Comparison of ENCODE assay signal across 8 cellular contexts in genomic region chr1:44031900-44032817, GRCh38. TPM values are rescaled to one million over a fixed set of nuclear protein-coding genes. Genes with fewer than 3 reads are reported as not detected.
DNase-seq lines count a peak whose midpoint lies in the region; ATAC-seq, FAIRE-seq and TF ChIP-seq lines count a peak whose summit lies in the region.

No MANE protein-coding gene starts in this region.

- 0 out of 5 replicates have a peak, but pooled peaks cover 0 to 4% of the 10 kb centered on the region in 2 experiments for H3K36me3 ChIP-seq in HepG2 (replicated peaks in 1 of 2; ENCODE audit: control insufficient read depth in 1 of 2, insufficient read depth in 2 of 2, low read length in 2 of 2)

- in situ Hi-C loops in HepG2 (cut with HindIII; ENCODE audit: extremely low pct_ligation_motif_present, low pct_unique_long_range_greater_than_20kb): loop anchor here (5.0 kb wide), 1 partner anchor 35 kb away; no protein-coding TSS in a partner anchor

- TF ChIP-seq CTCF in HepG2 (CRISPR knock-in tag; IDR thresholded peaks at IDR 0.05) (no peak), type B pancreatic cell (conservative IDR thresholded peaks at IDR 0.05) (no peak), lower leg skin (IDR thresholded peaks at IDR 0.05) (no peak)

- TF ChIP-seq POLR2A in HepG2 (IDR thresholded peaks at IDR 0.05; ENCODE audit: insufficient read depth in 1 of 2, low read depth in 2 of 2, low read length in 2 of 2) (peak in 1 of 2 experiments; percentile 42; a peak in 1 of 4 replicates), lower leg skin (IDR thresholded peaks at IDR 0.05) (no peak)

- peak overlapping the region; percentile 95 for H3K4me2 ChIP-seq in HepG2 (ENCODE audit: low read depth, low read length)

- H4K20me1 ChIP-seq in HepG2 (ENCODE audit: insufficient read depth, low read length): no peaks in the 10 kb centered on the region

- no peak overlapping the region for H2AFZ ChIP-seq in HepG2 (ENCODE audit: low read length)

- TSS peak; percentile 78 for BruUV-seq in HepG2 (replicated peaks; lab: Mats Ljungman, UMichigan)

- CTCF ChIA-PET in activated naive CD4-positive, alpha-beta T cell treated with anti-CD3 and anti-CD28 coated beads for 36 hours (lab: Charles Lee): interaction anchor here (0.8 to 2.3 kb wide), 3 partner anchors 16 to 269 kb away, joined by 3 to 12 read pairs (median 7); no protein-coding TSS in a partner anchor
- CTCF ChIA-PET in HepG2 (lab: Yijun Ruan, JAX; ENCODE audit: low intra/inter-chr PET ratio, low total read pairs): no interaction called here

- H3K4me1 Mint-ChIP-seq in activated naive CD4-positive, alpha-beta T cell treated with anti-CD3 and anti-CD28 coated beads for 36 hours (ENCODE audit: low read depth): peaks cover 29% of the 10 kb centered on the region
- peaks cover 60% of the 10 kb centered on the region for H3K4me1 Mint-ChIP-seq in type B pancreatic cell (ENCODE audit: unreplicated experiment)

- H3K27ac ChIP-seq in angular gyrus (ENCODE audit: low read depth, low read length) (peak overlapping the region; percentile 86), HepG2 (ENCODE audit: extremely low read length, insufficient read depth, low read length) (peak overlapping the region; percentile 78)

- WGBS in HepG2 (ENCODE audit: low lambda C conversion rate): 0% methylated on average over 8 of the region's 10 CpGs
- 43 to 44% methylated on average over 10 of the region's 10 CpGs for WGBS in lower leg skin, 2 donors

- H3K27me3 ChIP-seq in HepG2 (ENCODE audit: control insufficient read depth in 1 of 2, insufficient read depth in 2 of 2, low read length in 2 of 2): 0 out of 5 replicates have a peak, but pooled peaks cover 0 to 2% of the 10 kb centered on the region in 2 experiments

- POLR2A ChIA-PET in HepG2 (lab: Yijun Ruan, JAX): interaction anchor here (0.8 to 5.4 kb wide), 12 partner anchors 10 to 98 kb away, joined by 3 to 32 read pairs (median 9); partner anchors contain the start of genes ARTN, ATP6V0B, CCDC24 and DPH2

- peaks cover 8% of the 10 kb centered on the region for H3K36me3 Mint-ChIP-seq in activated naive CD4-positive, alpha-beta T cell treated with anti-CD3 and anti-CD28 coated beads for 36 hours (ENCODE audit: low read depth)
- H3K36me3 Mint-ChIP-seq in type B pancreatic cell: no peaks in the 10 kb centered on the region

- no peaks in the 10 kb centered on the region for H3K9me3 ChIP-seq in HepG2 (ENCODE audit: low read length)

- FAIRE-seq in HepG2 (lab: Jason Lieb, UNC): peak; percentile 81

- H3K4me3 Mint-ChIP-seq in activated naive CD4-positive, alpha-beta T cell treated with anti-CD3 and anti-CD28 coated beads for 36 hours: peak overlapping the region; percentile 92
- H3K4me3 Mint-ChIP-seq in type B pancreatic cell: peak overlapping the region; percentile 91

- ATAC-seq in HepG2: 0 out of 3 replicates have a peak, but pooled peaks have one; percentile 3
- no peak for ATAC-seq in HG03196 (IDR thresholded peaks at IDR 0.05; ENCODE audit: unreplicated experiment)

- H3K27ac Mint-ChIP-seq in activated naive CD4-positive, alpha-beta T cell treated with anti-CD3 and anti-CD28 coated beads for 36 hours: no peak overlapping the region
- H3K27ac Mint-ChIP-seq in type B pancreatic cell: peak overlapping the region; percentile 90

- peak overlapping the region; percentile 85 for H3K9ac ChIP-seq in HepG2 (ENCODE audit: insufficient read depth, low read depth, low read length)

- H3K79me2 ChIP-seq in HepG2 (ENCODE audit: insufficient read depth, low read length): no peaks in the 10 kb centered on the region

- no peaks in the 10 kb centered on the region for H3K9me3 Mint-ChIP-seq in activated naive CD4-positive, alpha-beta T cell treated with anti-CD3 and anti-CD28 coated beads for 36 hours
- no peaks in the 10 kb centered on the region for H3K9me3 Mint-ChIP-seq in type B pancreatic cell

- peaks cover 56% of the 10 kb centered on the region for H3K4me1 ChIP-seq in HepG2 (ENCODE audit: insufficient read depth, low read length)

- intact Hi-C loops in activated naive CD4-positive, alpha-beta T cell treated with anti-CD3 and anti-CD28 coated beads for 36 hours (cut with micrococcal nuclease): loop anchor here (1.0 to 5.0 kb wide), 3 partner anchors 57 to 640 kb away; partner anchors contain the start of genes ARMH1, ATP6V0B, KDM4A and TMEM53
- intact Hi-C loops in HepG2 (cut with micrococcal nuclease; ENCODE audit: unreplicated experiment) (loop anchor here (10.0 kb wide), 1 partner anchor 97 kb away; the partner anchor contains the start of gene ARTN), lower leg skin (cut with DNase I; ENCODE audit: low total_unique reads) (no loop called here)

- TF ChIP-seq RAD21 in HepG2 (CRISPR knock-in tag; IDR thresholded peaks at IDR 0.05): no peak

- no peaks in the 10 kb centered on the region for H3K27me3 Mint-ChIP-seq in activated naive CD4-positive, alpha-beta T cell treated with anti-CD3 and anti-CD28 coated beads for 36 hours (ENCODE audit: low read depth)
- H3K27me3 Mint-ChIP-seq in type B pancreatic cell: no peaks in the 10 kb centered on the region

- peak overlapping the region; percentile 91 to 96 (median 95) for H3K4me3 ChIP-seq in HepG2 (replicated peaks in 1 of 3; ENCODE audit: insufficient read depth in 1 of 3, low read depth in 2 of 3, low read length in 3 of 3)
- H3K4me3 ChIP-seq in lower leg skin (ENCODE audit: low read depth, poor library complexity, severe bottlenecking): no peak overlapping the region

- DNase-seq in activated naive CD4-positive, alpha-beta T cell treated with anti-CD3 and anti-CD28 coated beads for 36 hours: no peak
- no peak for DNase-seq in activated naive CD4-positive, alpha-beta T cell (lab: John Stamatoyannopoulos, UW)
- DNase-seq in HepG2 (ENCODE audit: low spot score) (no peak), type B pancreatic cell (ENCODE audit: extremely low spot score, unreplicated experiment) (no peak), NCI-H1436 treated with DMSO at 0.1 percent for 48 hours (lab: John Stamatoyannopoulos, UW) (no peak), lower leg skin (ENCODE audit: low spot score in 2 of 2) (no peak)

- TF ChIP-seq EP300 in HepG2 (IDR thresholded peaks at IDR 0.05; ENCODE audit: low read depth in 2 of 2, low read length in 2 of 2) (0 out of 4 replicates have a peak, but pooled peaks of 1 of the 2 experiments have one; percentile 5), HepG2 (CRISPR knock-in tag; IDR thresholded peaks at IDR 0.05; ENCODE audit: borderline replicate concordance) (no peak)

RNA-seq across cellular contexts. Expression of gene SLC6A9, which starts 0.9 kb away (rescaled TPM):
- 10 to 100 TPM; 10.2 to 11.1 TPM for total RNA-seq in activated naive CD4-positive, alpha-beta T cell treated with anti-CD3 and anti-CD28 coated beads for 36 hours
- total RNA-seq in HepG2 (2016; rRNA removed; fragmentation: Illumina TruSeq; extraction: Trizol) (4.8 and 8.5 TPM in 2 replicates), type B pancreatic cell (ENCODE audit: low replicate concordance) (21.0 and 27.0 TPM in 2 replicates), lower leg skin (10 to 100 TPM; 55.8 to 85.7 (median 62.0) TPM)
- total RNA-seq in HepG2 (2016; cell fraction: cytosol; rRNA removed; fragmentation: Illumina TruSeq; extraction: Trizol; ENCODE audit: low read depth): 1.5 and 2.2 TPM in 2 replicates
- 3.6 and 8.3 TPM in 2 replicates for total RNA-seq in HepG2 (2016; cell fraction: insoluble cytoplasmic fraction; rRNA removed; fragmentation: Illumina TruSeq; extraction: Trizol)
- 5.1 and 6.1 TPM in 2 replicates for total RNA-seq in HepG2 (2016; cell fraction: membrane; rRNA removed; fragmentation: Illumina TruSeq; extraction: Trizol)
- total RNA-seq in HepG2 (2016; cell fraction: nucleus; rRNA removed; fragmentation: Illumina TruSeq; extraction: Trizol): 11.0 and 14.1 TPM in 2 replicates
- 9.9 and 16.1 TPM in 2 replicates for polyA plus RNA-seq in HepG2 (2011; rRNA removed)
- polyA plus RNA-seq in HepG2 (2011; cell fraction: cytosol; rRNA removed): 7.9 and 8.4 TPM in 2 replicates
- polyA plus RNA-seq in HepG2 (2011; cell fraction: nucleus; rRNA removed): 33.5 and 37.5 TPM in 2 replicates
- 11.7 and 19.4 TPM in 2 replicates for polyA plus RNA-seq in HepG2 (2012)
- polyA plus RNA-seq in HepG2 (2016; cell fraction: cytosol; fragmentation: Illumina TruSeq; extraction: Trizol; ENCODE audit: low read depth): 2.5 TPM in 2 replicates
- 5.1 and 6.9 TPM in 2 replicates for polyA plus RNA-seq in HepG2 (2016; cell fraction: insoluble cytoplasmic fraction; fragmentation: Illumina TruSeq; extraction: Trizol; ENCODE audit: low read depth)
- 5.7 and 5.9 TPM in 2 replicates for polyA plus RNA-seq in HepG2 (2016; cell fraction: membrane; fragmentation: Illumina TruSeq; extraction: Trizol; ENCODE audit: low read depth)
- polyA plus RNA-seq in HepG2 (2016; cell fraction: nucleus; fragmentation: Illumina TruSeq; extraction: Trizol; ENCODE audit: insufficient read depth, low read depth): 20.8 and 22.7 TPM in 2 replicates
- polyA minus RNA-seq in HepG2 (2011; rRNA and poly(A)+ RNA removed; ENCODE audit: low replicate concordance): 32.9 and 95.0 TPM in 2 replicates
- 7.2 and 7.7 TPM in 2 replicates for polyA minus RNA-seq in HepG2 (2011; cell fraction: cytosol; rRNA and poly(A)+ RNA removed)
- polyA minus RNA-seq in HepG2 (2011; cell fraction: nucleus; rRNA and poly(A)+ RNA removed): 11.1 and 11.3 TPM in 2 replicates

RNA-seq across cellular contexts. Expression of gene CCDC24, which starts 40.8 kb away (rescaled TPM):
- 1 to 10 TPM in 1 of 2 experiments, under 1 TPM in 1; 0.91 to 1.6 TPM for total RNA-seq in activated naive CD4-positive, alpha-beta T cell treated with anti-CD3 and anti-CD28 coated beads for 36 hours
- total RNA-seq in HepG2 (2016; rRNA removed; fragmentation: Illumina TruSeq; extraction: Trizol): 2.2 and 2.9 TPM in 2 replicates
- 0.79 and 2.4 TPM in 2 replicates for total RNA-seq in HepG2 (2016; cell fraction: cytosol; rRNA removed; fragmentation: Illumina TruSeq; extraction: Trizol; ENCODE audit: low read depth)
- 0.95 and 2.5 TPM in 2 replicates for total RNA-seq in HepG2 (2016; cell fraction: insoluble cytoplasmic fraction; rRNA removed; fragmentation: Illumina TruSeq; extraction: Trizol)
- total RNA-seq in HepG2 (2016; cell fraction: membrane; rRNA removed; fragmentation: Illumina TruSeq; extraction: Trizol): 1.8 and 2.6 TPM in 2 replicates
- 2.8 and 3.1 TPM in 2 replicates for total RNA-seq in HepG2 (2016; cell fraction: nucleus; rRNA removed; fragmentation: Illumina TruSeq; extraction: Trizol)
- 1.4 and 1.8 TPM in 2 replicates for polyA plus RNA-seq in HepG2 (2011; rRNA removed)
- polyA plus RNA-seq in HepG2 (2011; cell fraction: cytosol; rRNA removed): 0.59 and 0.82 TPM in 2 replicates
- 8.4 and 10.6 TPM in 2 replicates for polyA plus RNA-seq in HepG2 (2011; cell fraction: nucleus; rRNA removed)
- 2.3 and 3.3 TPM in 2 replicates for polyA plus RNA-seq in HepG2 (2012)
- polyA plus RNA-seq in HepG2 (2016; cell fraction: cytosol; fragmentation: Illumina TruSeq; extraction: Trizol; ENCODE audit: low read depth): 1.3 and 1.8 TPM in 2 replicates
- 2.1 and 2.4 TPM in 2 replicates for polyA plus RNA-seq in HepG2 (2016; cell fraction: insoluble cytoplasmic fraction; fragmentation: Illumina TruSeq; extraction: Trizol; ENCODE audit: low read depth)
- 1.7 and 2.2 TPM in 2 replicates for polyA plus RNA-seq in HepG2 (2016; cell fraction: membrane; fragmentation: Illumina TruSeq; extraction: Trizol; ENCODE audit: low read depth)
- polyA plus RNA-seq in HepG2 (2016; cell fraction: nucleus; fragmentation: Illumina TruSeq; extraction: Trizol; ENCODE audit: insufficient read depth, low read depth): 4.7 and 6.9 TPM in 2 replicates
- polyA minus RNA-seq in HepG2 (2011; rRNA and poly(A)+ RNA removed; ENCODE audit: low replicate concordance): 1.1 and 1.6 TPM in 2 replicates
- polyA minus RNA-seq in HepG2 (2011; cell fraction: cytosol; rRNA and poly(A)+ RNA removed): not detected in 2 replicates
- polyA minus RNA-seq in HepG2 (2011; cell fraction: nucleus; rRNA and poly(A)+ RNA removed): 1.2 and 1.9 TPM in 2 replicates
- 14.9 and 15.6 TPM in 2 replicates for total RNA-seq in type B pancreatic cell (ENCODE audit: low replicate concordance)
- total RNA-seq in lower leg skin: 1 to 10 TPM; 1.6 to 6.1 (median 2.7) TPM

RNA-seq across cellular contexts. Expression of gene B4GALT2, which starts 53.1 kb away (rescaled TPM):
- total RNA-seq in activated naive CD4-positive, alpha-beta T cell treated with anti-CD3 and anti-CD28 coated beads for 36 hours: 10 to 100 TPM; 18.7 to 19.2 TPM
- 56.5 and 78.0 TPM in 2 replicates for total RNA-seq in HepG2 (2016; rRNA removed; fragmentation: Illumina TruSeq; extraction: Trizol)
- total RNA-seq in HepG2 (2016; cell fraction: cytosol; rRNA removed; fragmentation: Illumina TruSeq; extraction: Trizol; ENCODE audit: low read depth): 81.0 and 86.5 TPM in 2 replicates
- total RNA-seq in HepG2 (2016; cell fraction: insoluble cytoplasmic fraction; rRNA removed; fragmentation: Illumina TruSeq; extraction: Trizol): 57.1 and 86.7 TPM in 2 replicates
- total RNA-seq in HepG2 (2016; cell fraction: membrane; rRNA removed; fragmentation: Illumina TruSeq; extraction: Trizol): 144 and 151 TPM in 2 replicates
- 42.0 and 49.7 TPM in 2 replicates for total RNA-seq in HepG2 (2016; cell fraction: nucleus; rRNA removed; fragmentation: Illumina TruSeq; extraction: Trizol)
- 41.9 and 57.0 TPM in 2 replicates for polyA plus RNA-seq in HepG2 (2011; rRNA removed)
- 39.2 and 66.4 TPM in 2 replicates for polyA plus RNA-seq in HepG2 (2011; cell fraction: cytosol; rRNA removed)
- polyA plus RNA-seq in HepG2 (2011; cell fraction: nucleus; rRNA removed): 53.0 and 54.3 TPM in 2 replicates
- 40.1 and 41.5 TPM in 2 replicates for polyA plus RNA-seq in HepG2 (2012)
- 96.5 and 101 TPM in 2 replicates for polyA plus RNA-seq in HepG2 (2016; cell fraction: cytosol; fragmentation: Illumina TruSeq; extraction: Trizol; ENCODE audit: low read depth)
- 67.6 and 73.0 TPM in 2 replicates for polyA plus RNA-seq in HepG2 (2016; cell fraction: insoluble cytoplasmic fraction; fragmentation: Illumina TruSeq; extraction: Trizol; ENCODE audit: low read depth)
- polyA plus RNA-seq in HepG2 (2016; cell fraction: membrane; fragmentation: Illumina TruSeq; extraction: Trizol; ENCODE audit: low read depth): 132 and 145 TPM in 2 replicates
- polyA plus RNA-seq in HepG2 (2016; cell fraction: nucleus; fragmentation: Illumina TruSeq; extraction: Trizol; ENCODE audit: insufficient read depth, low read depth): 86.0 and 90.4 TPM in 2 replicates
- polyA minus RNA-seq in HepG2 (2011; rRNA and poly(A)+ RNA removed; ENCODE audit: low replicate concordance): 52.0 and 94.8 TPM in 2 replicates
- polyA minus RNA-seq in HepG2 (2011; cell fraction: cytosol; rRNA and poly(A)+ RNA removed): 24.3 and 27.3 TPM in 2 replicates
- 13.7 and 15.8 TPM in 2 replicates for polyA minus RNA-seq in HepG2 (2011; cell fraction: nucleus; rRNA and poly(A)+ RNA removed)
- total RNA-seq in type B pancreatic cell (ENCODE audit: low replicate concordance): 44.3 and 54.8 TPM in 2 replicates
- 10 to 100 TPM; 21.6 to 50.5 (median 30.3) TPM for total RNA-seq in lower leg skin

RNA-seq across cellular contexts. Expression of gene ATP6V0B, which starts 57.4 kb away (rescaled TPM):
- total RNA-seq in activated naive CD4-positive, alpha-beta T cell treated with anti-CD3 and anti-CD28 coated beads for 36 hours: 10 to 100 TPM; 44.2 to 52.6 TPM
- 76.4 and 161 TPM in 2 replicates for total RNA-seq in HepG2 (2016; rRNA removed; fragmentation: Illumina TruSeq; extraction: Trizol)
- 117 and 155 TPM in 2 replicates for total RNA-seq in HepG2 (2016; cell fraction: cytosol; rRNA removed; fragmentation: Illumina TruSeq; extraction: Trizol; ENCODE audit: low read depth)
- total RNA-seq in HepG2 (2016; cell fraction: insoluble cytoplasmic fraction; rRNA removed; fragmentation: Illumina TruSeq; extraction: Trizol): 83.5 and 169 TPM in 2 replicates
- 125 and 145 TPM in 2 replicates for total RNA-seq in HepG2 (2016; cell fraction: membrane; rRNA removed; fragmentation: Illumina TruSeq; extraction: Trizol)
- 134 and 145 TPM in 2 replicates for total RNA-seq in HepG2 (2016; cell fraction: nucleus; rRNA removed; fragmentation: Illumina TruSeq; extraction: Trizol)
- polyA plus RNA-seq in HepG2 (2011; rRNA removed): 157 and 169 TPM in 2 replicates
- 171 and 212 TPM in 2 replicates for polyA plus RNA-seq in HepG2 (2011; cell fraction: cytosol; rRNA removed)
- 191 and 208 TPM in 2 replicates for polyA plus RNA-seq in HepG2 (2011; cell fraction: nucleus; rRNA removed)
- 45.1 and 96.9 TPM in 2 replicates for polyA plus RNA-seq in HepG2 (2012)
- 104 and 146 TPM in 2 replicates for polyA plus RNA-seq in HepG2 (2016; cell fraction: cytosol; fragmentation: Illumina TruSeq; extraction: Trizol; ENCODE audit: low read depth)
- 64.0 and 66.5 TPM in 2 replicates for polyA plus RNA-seq in HepG2 (2016; cell fraction: insoluble cytoplasmic fraction; fragmentation: Illumina TruSeq; extraction: Trizol; ENCODE audit: low read depth)
- 95.1 and 113 TPM in 2 replicates for polyA plus RNA-seq in HepG2 (2016; cell fraction: membrane; fragmentation: Illumina TruSeq; extraction: Trizol; ENCODE audit: low read depth)
- polyA plus RNA-seq in HepG2 (2016; cell fraction: nucleus; fragmentation: Illumina TruSeq; extraction: Trizol; ENCODE audit: insufficient read depth, low read depth): 218 and 233 TPM in 2 replicates
- polyA minus RNA-seq in HepG2 (2011; rRNA and poly(A)+ RNA removed; ENCODE audit: low replicate concordance): 161 and 288 TPM in 2 replicates
- polyA minus RNA-seq in HepG2 (2011; cell fraction: cytosol; rRNA and poly(A)+ RNA removed): 33.1 and 37.3 TPM in 2 replicates
- 51.0 and 60.8 TPM in 2 replicates for polyA minus RNA-seq in HepG2 (2011; cell fraction: nucleus; rRNA and poly(A)+ RNA removed)
- total RNA-seq in type B pancreatic cell (ENCODE audit: low replicate concordance): 115 and 135 TPM in 2 replicates
- 100 to 1,000 TPM; 135 to 180 (median 169) TPM for total RNA-seq in lower leg skin
